17 cellular contexts compared by ENCODE assay signal in the genomic region with DNA sequence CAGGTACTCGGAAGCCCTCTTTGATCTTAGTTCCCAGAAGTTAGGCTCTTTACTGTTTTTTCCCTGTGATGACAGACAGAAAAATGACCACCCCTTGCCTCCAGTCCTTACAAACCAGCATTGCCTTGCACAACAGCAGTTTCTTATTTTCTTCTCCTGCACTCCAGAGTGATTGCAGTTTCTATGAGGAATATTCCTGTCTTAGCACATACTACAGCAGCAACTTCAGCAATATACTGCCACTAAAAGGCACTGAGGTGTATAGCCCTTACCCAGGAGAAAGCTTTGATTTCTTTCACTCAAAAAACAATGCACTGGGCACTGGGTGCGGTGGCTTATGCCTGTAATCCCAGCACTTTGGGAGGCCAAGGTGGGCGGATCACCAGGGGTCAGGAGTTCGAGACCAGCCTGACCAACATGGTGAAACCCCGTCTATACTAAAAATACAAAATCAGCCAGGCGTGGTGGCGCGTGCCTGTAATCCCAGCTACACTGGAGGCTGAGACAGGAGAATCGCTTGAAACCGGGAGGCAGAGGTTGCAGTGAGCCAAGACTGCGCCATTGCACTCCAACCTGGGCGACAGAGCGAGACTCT. TPM values are rescaled to one million over a fixed set of nuclear protein-coding genes. Genes with fewer than 3 reads are reported as not detected.
DNase-seq lines count a peak whose midpoint lies in the region; ATAC-seq and TF ChIP-seq lines count a peak whose summit lies in the region.
"Not testable (repeated sequence)": the region's sequence is repeated elsewhere in the genome, so short reads cannot be mapped to it uniquely, and the experiment has no call there.
"Had no signal": no experiment of that assay in that cellular context is flagged by ENCODE, and none has a peak within 500 bp of the region (broad histone marks: within the 10 kb centered on the region; RNA-seq: fewer than 3 reads in every experiment).

No MANE protein-coding gene starts in this region.

- in situ Hi-C loops in astrocyte of the cerebellum (cut with HindIII; ENCODE audit: low sequenced_read_pairs): not testable (repeated sequence)

- H3K4me1 ChIP-seq in HCT116 (ENCODE audit: control insufficient read depth in 1 of 2, insufficient read depth in 2 of 2, low read length in 2 of 2): not testable (repeated sequence)

- TF ChIP-seq CTCF in HCT116 (IDR thresholded peaks at IDR 0.05 in 2 of 3, conservative IDR thresholded peaks at IDR 0.05 in 1 of 3; ENCODE audit: borderline replicate concordance in 1 of 3, insufficient read depth in 1 of 3, low read depth in 2 of 3, low read length in 2 of 3): not testable (repeated sequence)
- TF ChIP-seq CTCF in astrocyte of the cerebellum (IDR thresholded peaks at IDR 0.05; ENCODE audit: low read depth, low read length, missing control alignments): peak; percentile 6
- peak; percentile 11 for TF ChIP-seq CTCF in fibroblast of mammary gland (conservative IDR thresholded peaks at IDR 0.05; ENCODE audit: control insufficient read depth, insufficient read depth, low read depth, low read length)
- peak; percentile 37 for TF ChIP-seq CTCF in neural cell (IDR thresholded peaks at IDR 0.05; ENCODE audit: poor library complexity, severe bottlenecking)

- not testable (repeated sequence) for H3K9me2 ChIP-seq in HCT116 (ENCODE audit: insufficient read depth); neural cell (ENCODE audit: insufficient read depth, low read length)

- TF ChIP-seq EP300 in neural cell (conservative IDR thresholded peaks at IDR 0.05; ENCODE audit: poor library complexity, severe bottlenecking): not testable (repeated sequence)

- not testable (repeated sequence) for BruUV-seq in HCT116 (replicated peaks; lab: Mats Ljungman, UMichigan)

- H3K36me3 ChIP-seq in HCT116 (ENCODE audit: control insufficient read depth in 1 of 2, insufficient read depth in 2 of 2, low read length in 2 of 2); neural cell (ENCODE audit: insufficient read depth, low read length): not testable (repeated sequence)

- H2AFZ ChIP-seq in HCT116 (ENCODE audit: low read depth, low read length, poor library complexity, severe bottlenecking); neural cell (ENCODE audit: low read depth, low read length): not testable (repeated sequence)

- TF ChIP-seq POLR2A in HCT116 (IDR thresholded peaks at IDR 0.05; ENCODE audit: borderline replicate concordance, extremely low read depth, insufficient read depth, insufficient read length): not testable (repeated sequence)

- not testable (repeated sequence) for H3K9me3 ChIP-seq in HCT116 (ENCODE audit: control insufficient read depth in 1 of 2, insufficient read depth in 1 of 2, low read depth in 1 of 2, low read length in 2 of 2); neural cell (ENCODE audit: low read length)

- not testable (repeated sequence) for H3K9ac ChIP-seq in HCT116 (ENCODE audit: low read length); neural cell (ENCODE audit: low read length)

- H3K4me2 ChIP-seq in HCT116 (ENCODE audit: low read length); neural cell (ENCODE audit: low read length): not testable (repeated sequence)

- CTCF ChIA-PET in HCT116 (lab: Charles Lee): interaction anchor here (1.0 kb wide), 1 partner anchor 43 kb away, joined by 3 read pairs; no protein-coding TSS in a partner anchor

- not testable (repeated sequence) for H3F3A ChIP-seq in neural cell (ENCODE audit: insufficient read depth, low read length, poor library complexity, severe bottlenecking)

- ATAC-seq in HCT116: not testable (repeated sequence)

- intact Hi-C loops in HCT116 (cut with micrococcal nuclease): not testable (repeated sequence)

- H3K27ac ChIP-seq in HCT116 (ENCODE audit: low read depth, low read length); neural cell (ENCODE audit: low read length): not testable (repeated sequence)

- DNase-seq in AG20443 (ENCODE audit: low spot score) (peak; percentile 8), RPMI7951 (ENCODE audit: low read depth) (peak; percentile 5), fibroblast of mammary gland (ENCODE audit: low read depth) (peak; percentile 55), iris pigment epithelial cell (ENCODE audit: low read depth) (peak; percentile 61), stromal cell of bone marrow (ENCODE audit: low read depth) (peak; percentile 8)
- DNase-seq in HCT116 (ENCODE audit: low read depth, low spot score); astrocyte of the cerebellum (ENCODE audit: low read depth): not testable (repeated sequence)

- peaks cover 28% of the 10 kb centered on the region for H3K27me3 ChIP-seq in HCT116 (ENCODE audit: insufficient read depth, low read length)
- H3K27me3 ChIP-seq in neural cell (ENCODE audit: insufficient read depth, low read depth, low read length): not testable (repeated sequence)

- TF ChIP-seq RAD21 in HCT116 (IDR thresholded peaks at IDR 0.05; ENCODE audit: low read depth) (peak; percentile 12; the same call in 1 of the 2 replicates), neural cell (conservative IDR thresholded peaks at IDR 0.05) (peak; percentile 37)

- POLR2A ChIA-PET in HCT116 (lab: Charles Lee): not testable (repeated sequence)

- RAD21 ChIA-PET in HCT116 (lab: Charles Lee; ENCODE audit: low non-redundant PET in 1 of 2, low total read pairs in 2 of 2, uncharacterized antibody in 2 of 2, unreplicated experiment in 2 of 2): not testable (repeated sequence)

- not testable (repeated sequence) for H4K20me1 ChIP-seq in HCT116 (ENCODE audit: insufficient read depth); neural cell (ENCODE audit: insufficient read depth)

- not testable (repeated sequence) for H3K4me3 ChIP-seq in HCT116 (replicated peaks in 1 of 2; ENCODE audit: low read depth in 1 of 2, low read length in 2 of 2); astrocyte of the cerebellum (ENCODE audit: low read depth, low read length); fibroblast of mammary gland (ENCODE audit: control insufficient read depth, low read depth, low read length); neural cell (ENCODE audit: low read length)

- not testable (repeated sequence) for H3K79me2 ChIP-seq in HCT116 (ENCODE audit: insufficient read depth, low read length); neural cell (replicated peaks; ENCODE audit: insufficient read depth, low read length)

RNA-seq across cellular contexts. Expression of a gene that starts 31.3 kb away (rescaled TPM):
- not detected for total RNA-seq in HCT116 (2021; ENCODE audit: unreplicated experiment)
- polyA plus RNA-seq in HCT116 (2012): not detected in 2 replicates
- not detected in 2 replicates for total RNA-seq in RPMI7951 (2014; rRNA removed; shearing (Covaris generic))
- polyA plus RNA-seq in neural cell: not detected in 2 replicates
- not detected in 2 replicates for polyA minus RNA-seq in neural cell
- total RNA-seq: activated T-helper 17 cell treated with anti-CD3 and anti-CD28 coated beads, Interleukin-2, amount 50 U/mL, for 72 hours; cardiac muscle cell; CD4-positive, alpha-beta T cell; gastroesophageal sphincter; left colon; progenitor cell of endocrine pancreas; sigmoid colon; subcutaneous adipose tissue had no signal
- polyA plus RNA-seq: cardiac muscle cell, sigmoid colon had no signal

RNA-seq across cellular contexts. Expression of a gene that starts 40.6 kb away (rescaled TPM):
- not detected for total RNA-seq in HCT116 (2021; ENCODE audit: unreplicated experiment)
- polyA plus RNA-seq in HCT116 (2012): not detected in 2 replicates
- not detected in 2 replicates for total RNA-seq in RPMI7951 (2014; rRNA removed; shearing (Covaris generic))
- polyA plus RNA-seq in neural cell: not detected in 2 replicates
- not detected in 2 replicates for polyA minus RNA-seq in neural cell
- total RNA-seq: activated T-helper 17 cell treated with anti-CD3 and anti-CD28 coated beads, Interleukin-2, amount 50 U/mL, for 72 hours; cardiac muscle cell; CD4-positive, alpha-beta T cell; gastroesophageal sphincter; left colon; progenitor cell of endocrine pancreas; sigmoid colon; subcutaneous adipose tissue; transverse colon had no signal
- polyA plus RNA-seq: cardiac muscle cell, sigmoid colon had no signal
